16 cellular contexts compared by ENCODE assay signal in genomic region chr7:131056007-131056406, GRCh38.
DNase-seq lines count a peak whose midpoint lies in the region; ATAC-seq and TF ChIP-seq lines count a peak whose summit lies in the region.
"Had no signal": no experiment of that assay in that cellular context is flagged by ENCODE, and none has a peak within 500 bp of the region (broad histone marks: within the 10 kb centered on the region; RNA-seq: fewer than 3 reads in every experiment).

No MANE protein-coding gene starts in this region.

- H3F3A ChIP-seq in OCI-LY1 (ENCODE audit: insufficient read depth, low read length) = no peaks in the 10 kb centered on the region

- H3K4me3 Mint-ChIP-seq in dendritic cell treated with granulocyte-macrophage colony-stimulating factor and Interleukin-4, amounts not matched to agents 40 ng/mL and 50 ng/mL, for 4 days = no peak overlapping the region
- H3K4me3 Mint-ChIP-seq: mesothelial cell of epicardium had no signal

- H3K27me3 ChIP-seq in OCI-LY1 (ENCODE audit: insufficient read depth, low read length) = no peaks in the 10 kb centered on the region
- H3K27me3 ChIP-seq in psoas muscle (ENCODE audit: insufficient read depth in 3 of 3, low read length in 2 of 3) = no peaks in the 10 kb centered on the region
- no peaks in the 10 kb centered on the region for H3K27me3 ChIP-seq in BE2C
- H3K27me3 ChIP-seq: brain microvascular endothelial cell had no signal

- H3K36me3 ChIP-seq in OCI-LY1 (ENCODE audit: insufficient read depth, low read length) (peaks cover 60% of the 10 kb centered on the region), psoas muscle (ENCODE audit: insufficient read depth in 1 of 2, low read depth in 1 of 2) (peaks cover 0 to 33% of the 10 kb centered on the region in 2 donors), BE2C (no peaks in the 10 kb centered on the region; the same call in 1 of the 2 replicates)
- H3K36me3 ChIP-seq: brain microvascular endothelial cell had no signal

- no peaks in the 10 kb centered on the region for H3K9me2 ChIP-seq in OCI-LY1 (ENCODE audit: low read depth, low read length)

- intact Hi-C loops in dendritic cell treated with granulocyte-macrophage colony-stimulating factor and Interleukin-4, amounts not matched to agents 40 ng/mL and 50 ng/mL, for 4 days (cut with micrococcal nuclease) = no loop called here
- intact Hi-C loops in psoas muscle (cut with DNase I) = no loop called here

- H4K20me1 ChIP-seq in OCI-LY1 (ENCODE audit: insufficient read depth, low read length) = 0 out of 2 replicates have a peak, but pooled peaks cover 2% of the 10 kb centered on the region

- H3K27ac ChIP-seq in OCI-LY1 (ENCODE audit: low read depth, low read length, poor library complexity, severe bottlenecking) = peak overlapping the region; percentile 69
- peak overlapping the region; percentile 60 for H3K27ac ChIP-seq in psoas muscle
- H3K27ac ChIP-seq: brain microvascular endothelial cell, epithelial cell of prostate had no signal

- peak in 2 of 4 donors; percentile 9 for ATAC-seq in psoas muscle
- ATAC-seq in HG03045 (IDR thresholded peaks at IDR 0.05; ENCODE audit: unreplicated experiment) = no peak

- H3K9ac ChIP-seq in OCI-LY1 (ENCODE audit: low read length) = no peak overlapping the region

- TF ChIP-seq CTCF in OCI-LY1 (IDR thresholded peaks at IDR 0.05; ENCODE audit: low read length) (no peak), psoas muscle (IDR thresholded peaks at IDR 0.05) (no peak), BE2C (IDR thresholded peaks at IDR 0.05; ENCODE audit: low read depth, low read length) (no peak)

- peaks cover 7% of the 10 kb centered on the region for H3K9me3 Mint-ChIP-seq in dendritic cell treated with granulocyte-macrophage colony-stimulating factor and Interleukin-4, amounts not matched to agents 40 ng/mL and 50 ng/mL, for 4 days
- H3K9me3 Mint-ChIP-seq: mesothelial cell of epicardium had no signal

- H3K4me3 ChIP-seq in OCI-LY1 (ENCODE audit: low read depth, low read length, poor library complexity, severe bottlenecking) (no peak overlapping the region), psoas muscle (no peak overlapping the region), BE2C (ENCODE audit: low read depth, low read length) (no peak overlapping the region)

- H3K4me1 ChIP-seq in OCI-LY1 (ENCODE audit: insufficient read depth, low read length, severe bottlenecking) (peaks cover 27% of the 10 kb centered on the region), psoas muscle (peaks cover 57% of the 10 kb centered on the region), BE2C (no peaks in the 10 kb centered on the region; the same call in 1 of the 2 replicates)

- H3K4me1 Mint-ChIP-seq in dendritic cell treated with granulocyte-macrophage colony-stimulating factor and Interleukin-4, amounts not matched to agents 40 ng/mL and 50 ng/mL, for 4 days (ENCODE audit: low read depth) = peaks cover 25% of the 10 kb centered on the region
- H3K4me1 Mint-ChIP-seq: mesothelial cell of epicardium had no signal

- H3K27ac Mint-ChIP-seq in dendritic cell treated with granulocyte-macrophage colony-stimulating factor and Interleukin-4, amounts not matched to agents 40 ng/mL and 50 ng/mL, for 4 days = peak overlapping the region; percentile 30
- H3K27ac Mint-ChIP-seq: mesothelial cell of epicardium had no signal

- no peaks in the 10 kb centered on the region for H3K27me3 Mint-ChIP-seq in dendritic cell treated with granulocyte-macrophage colony-stimulating factor and Interleukin-4, amounts not matched to agents 40 ng/mL and 50 ng/mL, for 4 days

- H3K36me3 Mint-ChIP-seq in dendritic cell treated with granulocyte-macrophage colony-stimulating factor and Interleukin-4, amounts not matched to agents 40 ng/mL and 50 ng/mL, for 4 days (ENCODE audit: low read depth) = peaks cover 44% of the 10 kb centered on the region

- no peak overlapping the region for H3K4me2 ChIP-seq in OCI-LY1 (ENCODE audit: low read length)

- 80 to 89% (median 86%) methylated on average over 2 of the region's 2 CpGs for WGBS in psoas muscle, 3 donors

- DNase-seq in DMS 273 (lab: John Stamatoyannopoulos, UW; ENCODE audit: unreplicated experiment) (peak; percentile 53), psoas muscle (no peak), NCI-H226 (no peak), BE2C (no peak)
- DNase-seq in activated effector memory CD4-positive, alpha-beta T cell treated with anti-CD3 and anti-CD28 coated beads, Interleukin-2, amount 50 U/mL, for 16 hours = no peak
- DNase-seq: brain microvascular endothelial cell; Calu3; NCI-H446; stimulated activated CD4-positive, alpha-beta T cell treated with anti-CD3 and anti-CD28 coated beads, Interleukin-4, amount 100 ng/mL, for 4 hours; substantia nigra; T1000 had no signal

- H3K9me3 ChIP-seq in OCI-LY1 (ENCODE audit: low read length) = no peaks in the 10 kb centered on the region
- no peaks in the 10 kb centered on the region for H3K9me3 ChIP-seq in psoas muscle
- H3K9me3 ChIP-seq in BE2C = peaks cover 5% of the 10 kb centered on the region; the same call in 1 of the 2 replicates

- H2AFZ ChIP-seq in OCI-LY1 (ENCODE audit: low read length) = no peak overlapping the region

- H3K79me2 ChIP-seq in OCI-LY1 (ENCODE audit: insufficient read depth, low read length) = peaks cover 78% of the 10 kb centered on the region
